In genomic region chr10:131902211-131902610, GRCh38 we compare ENCODE assay signal across 8 cellular contexts. TPM values are rescaled to one million over a fixed set of nuclear protein-coding genes. Genes with fewer than 3 reads are reported as not detected.
DNase-seq lines count a peak whose midpoint lies in the region; ATAC-seq and TF ChIP-seq lines count a peak whose summit lies in the region.

No MANE protein-coding gene starts in this region.

- peak overlapping the region; percentile 81 for H3K4me3 Mint-ChIP-seq in central memory CD8-positive, alpha-beta T cell
- peak overlapping the region; percentile 77 to 96 (median 88) for H3K4me3 Mint-ChIP-seq in naive B cell

- no peak for ATAC-seq in central memory CD8-positive, alpha-beta T cell (replicated peaks; ENCODE audit: extremely low read depth, poor library complexity, severe bottlenecking)
- ATAC-seq in naive B cell (ENCODE audit: low read depth in 2 of 2), result no peak
- ATAC-seq in HG03520 (IDR thresholded peaks at IDR 0.05; ENCODE audit: unreplicated experiment), result no peak
- no peak for ATAC-seq in GM18502 (IDR thresholded peaks at IDR 0.05; ENCODE audit: poor library complexity, unreplicated experiment)

- H3K36me3 Mint-ChIP-seq in central memory CD8-positive, alpha-beta T cell (ENCODE audit: insufficient read depth), result peaks cover 36% of the 10 kb centered on the region
- H3K36me3 Mint-ChIP-seq in naive B cell, result no peaks in the 10 kb centered on the region

- no peaks in the 10 kb centered on the region for H3K9me3 Mint-ChIP-seq in central memory CD8-positive, alpha-beta T cell
- peaks cover 0 to 2% (median 0%) of the 10 kb centered on the region in 7 donors for H3K9me3 Mint-ChIP-seq in naive B cell

- H3K4me3 ChIP-seq in AG09309 (ENCODE audit: control insufficient read depth, low read depth, low read length), result peak overlapping the region; percentile 73
- peak overlapping the region; percentile 72 for H3K4me3 ChIP-seq in Jurkat, Clone E6-1 (ENCODE audit: low read length)

- H3K27ac Mint-ChIP-seq in central memory CD8-positive, alpha-beta T cell (ENCODE audit: low read depth), result peak overlapping the region; percentile 71
- peak overlapping the region; percentile 79 to 94 (median 87) for H3K27ac Mint-ChIP-seq in naive B cell

- peaks cover 10% of the 10 kb centered on the region for H3K27me3 Mint-ChIP-seq in central memory CD8-positive, alpha-beta T cell
- peaks cover 10 to 19% (median 18%) of the 10 kb centered on the region in 3 donors for H3K27me3 Mint-ChIP-seq in naive B cell

- TF ChIP-seq CTCF in AG09309 (IDR thresholded peaks at IDR 0.05; ENCODE audit: control insufficient read depth, insufficient read depth, low read depth, low read length, missing control alignments), result no peak

- peaks cover 66% of the 10 kb centered on the region for H3K4me1 Mint-ChIP-seq in central memory CD8-positive, alpha-beta T cell
- peaks cover 37 to 57% (median 50%) of the 10 kb centered on the region in 3 donors for H3K4me1 Mint-ChIP-seq in naive B cell

- no peak for DNase-seq in AG09309 (ENCODE audit: low read depth)
- DNase-seq in Jurkat, Clone E6-1 (ENCODE audit: low read depth, low spot score), result no peak
- DNase-seq in central memory CD8-positive, alpha-beta T cell (ENCODE audit: low spot score in 2 of 2), result no peak
- DNase-seq in naive B cell, result no peak
- no peak for DNase-seq in NCI-H1092 treated with DMSO at 0.1 percent for 48 hours (lab: John Stamatoyannopoulos, UW)
- DNase-seq in NCI-H774 (lab: John Stamatoyannopoulos, UW), result no peak

RNA-seq across cellular contexts. Expression of gene PPP2R2D, which starts 1.4 kb away (rescaled TPM):
- 39.2 TPM for polyA plus RNA-seq in Jurkat, Clone E6-1 (2012; ENCODE audit: insufficient read depth, insufficient read length)
- 10 to 100 TPM; 15.0 to 27.4 (median 22.3) TPM for polyA plus RNA-seq in naive B cell (ENCODE audit: low read depth in 6 of 6)
